Comparison of ENCODE assay signal across 9 cellular contexts in genomic region chr1:173195596-173196088, GRCh38. TPM values are rescaled to one million over a fixed set of nuclear protein-coding genes. Genes with fewer than 3 reads are reported as not detected.
DNase-seq lines count a peak whose midpoint lies in the region; ATAC-seq and TF ChIP-seq lines count a peak whose summit lies in the region.
"Had no signal": no experiment of that assay in that cellular context is flagged by ENCODE, and none has a peak within 500 bp of the region (broad histone marks: within the 10 kb centered on the region; RNA-seq: fewer than 3 reads in every experiment).

No MANE protein-coding gene starts in this region.

- no peak overlapping the region for H3K4me3 ChIP-seq in endodermal cell (ENCODE audit: low read length)
- H3K4me3 ChIP-seq: HAP-1 had no signal

- no peak for TF ChIP-seq CTCF in endodermal cell (conservative IDR thresholded peaks at IDR 0.05)

- 86 to 91% methylated on average over 2 to 5 of the region's 5 CpGs for WGBS in endodermal cell (ENCODE audit: insufficient coverage in 1 of 2, insufficient read length in 1 of 2), 2 experiments

- peak; percentile 73 for DNase-seq in activated CD8-positive, alpha-beta memory T cell treated with anti-CD3 and anti-CD28 coated beads for 24 hours
- no peak for DNase-seq in activated CD8-positive, alpha-beta memory T cell treated with anti-CD3 and anti-CD28 coated beads, Interleukin-2, amount 50 U/mL, for 4 hours
- DNase-seq in T-cell, result no peak
- DNase-seq in globus pallidus (ENCODE audit: low spot score), result no peak
- no peak for DNase-seq in OCI-M1 (lab: John Stamatoyannopoulos, UW)
- DNase-seq in endodermal cell, result no peak

- H3K9ac ChIP-seq in endodermal cell (ENCODE audit: extremely low read depth, low read length, poor library complexity, severe bottlenecking), result no peak overlapping the region

- H3K4me3 Mint-ChIP-seq in T-cell, result no peak overlapping the region
- no peak overlapping the region for H3K4me3 Mint-ChIP-seq in stimulated activated memory B cell treated with anti-CD40 and anti-IgM and Interleukin-4, amounts not matched to agents 10 μg/mL and 1 μg/mL and 100 μg/mL, for 72 hours
- H3K4me3 Mint-ChIP-seq in endodermal cell, result no peak overlapping the region

- H3K27ac ChIP-seq in endodermal cell (ENCODE audit: low read depth, low read length), result no peak overlapping the region

- H3K4me1 ChIP-seq in endodermal cell (ENCODE audit: control insufficient read depth, insufficient read depth, low read length), result no peaks in the 10 kb centered on the region
- H3K4me1 ChIP-seq: HAP-1 had no signal

- no peaks in the 10 kb centered on the region for H3K9me3 ChIP-seq in endodermal cell (ENCODE audit: control insufficient read depth, low read length)
- H3K9me3 ChIP-seq: HAP-1 had no signal

- H3K36me3 Mint-ChIP-seq in T-cell (peaks cover 7% of the 10 kb centered on the region), endodermal cell (ENCODE audit: low read depth) (no peaks in the 10 kb centered on the region)
- H3K36me3 Mint-ChIP-seq in stimulated activated memory B cell treated with anti-CD40 and anti-IgM and Interleukin-4, amounts not matched to agents 10 μg/mL and 1 μg/mL and 100 μg/mL, for 72 hours, result peaks cover 37% of the 10 kb centered on the region

- peak; percentile 75 for ATAC-seq in HG02852 (IDR thresholded peaks at IDR 0.05; ENCODE audit: unreplicated experiment)
- peak in 3 of 4 experiments; percentile 34 to 50 (median 41) for ATAC-seq in T-cell (replicated peaks in 1 of 4)
- peak; percentile 93 for ATAC-seq in stimulated activated memory B cell treated with anti-CD40 and anti-IgM and Interleukin-4, amounts not matched to agents 10 μg/mL and 1 μg/mL and 100 μg/mL, for 72 hours

- H3K27ac Mint-ChIP-seq in T-cell, result no peak overlapping the region
- peak overlapping the region; percentile 58 for H3K27ac Mint-ChIP-seq in stimulated activated memory B cell treated with anti-CD40 and anti-IgM and Interleukin-4, amounts not matched to agents 10 μg/mL and 1 μg/mL and 100 μg/mL, for 72 hours
- no peak overlapping the region for H3K27ac Mint-ChIP-seq in endodermal cell

- H3K4me1 Mint-ChIP-seq in T-cell (peaks cover 11 to 13% (median 13%) of the 10 kb centered on the region in 3 donors), endodermal cell (no peaks in the 10 kb centered on the region)
- H3K4me1 Mint-ChIP-seq in stimulated activated memory B cell treated with anti-CD40 and anti-IgM and Interleukin-4, amounts not matched to agents 10 μg/mL and 1 μg/mL and 100 μg/mL, for 72 hours, result peaks cover 37% of the 10 kb centered on the region

- no peaks in the 10 kb centered on the region for H3K27me3 ChIP-seq in endodermal cell (ENCODE audit: control insufficient read depth, insufficient read depth, low read length, poor library complexity, severe bottlenecking)

- POLR2A ChIA-PET in T-cell (lab: Charles Lee), result no interaction called here

- H3K36me3 ChIP-seq in endodermal cell (ENCODE audit: control insufficient read depth, insufficient read depth, low read length), result no peaks in the 10 kb centered on the region
- H3K36me3 ChIP-seq: HAP-1 had no signal

- CTCF ChIA-PET in T-cell (lab: Charles Lee), result no interaction called here

- H3K27me3 Mint-ChIP-seq in T-cell (no peaks in the 10 kb centered on the region), endodermal cell (ENCODE audit: insufficient read depth) (no peaks in the 10 kb centered on the region)
- no peaks in the 10 kb centered on the region for H3K27me3 Mint-ChIP-seq in stimulated activated memory B cell treated with anti-CD40 and anti-IgM and Interleukin-4, amounts not matched to agents 10 μg/mL and 1 μg/mL and 100 μg/mL, for 72 hours

- H3K9me3 Mint-ChIP-seq in T-cell, result no peaks in the 10 kb centered on the region
- no peaks in the 10 kb centered on the region for H3K9me3 Mint-ChIP-seq in stimulated activated memory B cell treated with anti-CD40 and anti-IgM and Interleukin-4, amounts not matched to agents 10 μg/mL and 1 μg/mL and 100 μg/mL, for 72 hours
- H3K9me3 Mint-ChIP-seq in endodermal cell, result no peaks in the 10 kb centered on the region

RNA-seq across cellular contexts. Expression of gene TNFSF4, which starts 11.5 kb away (rescaled TPM):
- total RNA-seq in T-cell (1 to 10 TPM; 1.2 to 3.8 (median 2.5) TPM), endodermal cell (1 to 10 TPM; 3.3 to 6.2 TPM)
- 0.78 TPM for polyA plus RNA-seq in endodermal cell (2013, experiment 1 of 2)
- 1.0 TPM for polyA plus RNA-seq in endodermal cell (2013, experiment 2 of 2)

Comparison
In these comparisons a context has a peak if more than half of its experiments do, and no peak if none do; other contexts are left out.
1. ATAC-seq: peak in every context shown above with its lines; median percentile 93 in stimulated activated memory B cell treated with anti-CD40 and anti-IgM and Interleukin-4, amounts not matched to agents 10 μg/mL and 1 μg/mL and 100 μg/mL, for 72 hours; 75 in HG02852; 41 in T-cell.